16 cellular contexts compared by ENCODE assay signal in the genomic region with DNA sequence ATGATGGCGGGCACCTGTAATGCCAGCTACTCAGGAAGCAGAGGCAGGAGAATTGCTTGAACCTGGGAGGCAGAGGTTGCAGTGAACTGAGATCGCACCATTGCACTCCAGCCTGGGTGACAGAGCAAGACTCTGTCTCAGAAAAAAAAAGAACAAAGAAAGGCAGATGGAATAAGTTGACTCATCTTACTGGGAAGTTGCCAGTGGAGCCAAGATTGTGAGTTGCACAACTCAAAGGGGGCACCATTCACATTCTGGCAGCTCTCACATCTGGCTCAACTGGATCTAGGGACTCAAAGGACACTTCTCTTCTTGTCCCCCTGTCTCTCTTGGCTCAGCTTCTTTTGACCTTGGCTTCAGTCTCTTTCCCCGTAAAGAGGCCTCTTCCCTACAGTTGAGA. TPM values are rescaled to one million over a fixed set of nuclear protein-coding genes. Genes with fewer than 3 reads are reported as not detected.
DNase-seq lines count a peak whose midpoint lies in the region; FAIRE-seq and TF ChIP-seq lines count a peak whose summit lies in the region.
"Had no signal": no experiment of that assay in that cellular context is flagged by ENCODE, and none has a peak within 500 bp of the region (broad histone marks: within the 10 kb centered on the region; RNA-seq: fewer than 3 reads in every experiment).

No MANE protein-coding gene starts in this region.

- no peak for FAIRE-seq in urothelium cell line (lab: Jason Lieb, UNC)
- FAIRE-seq: A204.1 had no signal

- peaks cover 8% of the 10 kb centered on the region for H3K4me1 ChIP-seq in SJSA1 (replicated peaks)
- H3K4me1 ChIP-seq: transverse colon had no signal

- H3K9me3 ChIP-seq in SJSA1 (replicated peaks): no peaks in the 10 kb centered on the region
- H3K9me3 ChIP-seq: transverse colon had no signal

- H3K4me3 ChIP-seq in SJSA1 (no peak overlapping the region), fibroblast of mammary gland (ENCODE audit: control insufficient read depth, low read depth, low read length) (no peak overlapping the region)
- H3K4me3 ChIP-seq: transverse colon had no signal

- no peaks in the 10 kb centered on the region for H3K27me3 ChIP-seq in SJSA1 (replicated peaks)
- H3K27me3 ChIP-seq: transverse colon had no signal

- DNase-seq in NOMO-1 treated with DMSO at 0.1 percent for 48 hours (lab: John Stamatoyannopoulos, UW; ENCODE audit: unreplicated experiment): peak; percentile 51
- no peak for DNase-seq in NOMO-1 treated with dmso at 0.1 percent for 144 hours (lab: John Stamatoyannopoulos, UW; ENCODE audit: unreplicated experiment)
- peak; percentile 61 to 67 for DNase-seq in SJSA1 (ENCODE audit: low read depth in 1 of 2, low spot score in 2 of 2)
- peak; percentile 91 for DNase-seq in fibroblast of mammary gland (ENCODE audit: low read depth)
- peak; percentile 64 for DNase-seq in urothelium cell line (ENCODE audit: low spot score)
- no peak for DNase-seq in activated gamma-delta T cell (lab: John Stamatoyannopoulos, UW)
- no peak for DNase-seq in NCI-H1092 treated with DMSO at 0.1 percent for 48 hours (lab: John Stamatoyannopoulos, UW)
- DNase-seq in NK-92 treated with Interleukin-12 subunit alpha and Interleukin-12 subunit beta, amount 100 ng/mL, for 24 hours (lab: John Stamatoyannopoulos, UW): no peak
- DNase-seq: activated T-cell treated with anti-CD3 and anti-CD28 coated beads, Interleukin-2, amount 50 U/mL, for 72 hours; central memory CD4-positive, alpha-beta T cell; head of caudate nucleus; mesendoderm; NCI-H1694; right cardiac atrium; transverse colon had no signal

- no peak overlapping the region for H3K27ac ChIP-seq in SJSA1
- H3K27ac ChIP-seq: transverse colon had no signal

- no peak for TF ChIP-seq CTCF in fibroblast of mammary gland (conservative IDR thresholded peaks at IDR 0.05; ENCODE audit: control insufficient read depth, insufficient read depth, low read depth, low read length)

- H3K36me3 ChIP-seq in SJSA1: no peaks in the 10 kb centered on the region
- H3K36me3 ChIP-seq: transverse colon had no signal

RNA-seq across cellular contexts. Expression of a gene that starts 53.7 kb away (rescaled TPM):
- 7.2 and 16.8 TPM in 2 replicates for total RNA-seq in SJSA1 (2014; rRNA removed; shearing (Covaris generic))

Comparison
In these comparisons a context has a peak if more than half of its experiments do, and no peak if none do; other contexts are left out.
1. DNase-seq: peak in NOMO-1 treated with DMSO at 0.1 percent for 48 hours (single experiment), SJSA1 (2 of 2), fibroblast of mammary gland (single experiment) and urothelium cell line (single experiment); none in NOMO-1 treated with dmso at 0.1 percent for 144 hours (single experiment), activated gamma-delta T cell (single experiment), NCI-H1092 treated with DMSO at 0.1 percent for 48 hours (single experiment) and NK-92 treated with Interleukin-12 subunit alpha and Interleukin-12 subunit beta, amount 100 ng/mL, for 24 hours (single experiment).